In the genomic region with DNA sequence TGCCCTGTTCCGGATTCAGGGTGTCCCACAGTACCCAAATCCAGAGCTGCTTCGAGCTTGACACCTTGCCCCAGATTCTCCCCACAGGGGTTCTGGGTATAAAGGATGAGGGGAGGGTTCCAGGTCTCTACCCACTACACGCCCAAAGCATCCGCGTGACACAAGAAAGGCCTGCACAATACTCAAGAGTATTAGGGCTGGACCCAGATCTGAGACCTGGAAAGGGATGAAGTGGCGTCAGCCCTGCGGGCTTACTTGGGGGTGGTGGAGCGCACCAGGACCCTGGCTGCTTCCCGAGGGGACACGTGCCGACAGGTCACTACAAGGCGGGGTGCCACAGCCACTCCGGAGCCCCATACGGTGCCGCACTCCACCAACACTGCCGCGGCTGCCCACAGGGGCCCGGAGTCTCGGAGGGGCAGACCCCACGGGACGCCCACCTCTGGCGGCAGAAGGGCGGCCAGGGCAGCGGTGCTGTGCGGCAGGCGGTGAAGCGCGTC, we compare ENCODE assay signal across 8 cellular contexts. TPM values are rescaled to one million over a fixed set of nuclear protein-coding genes. Genes with fewer than 3 reads are reported as not detected.
A peak's percentile ranks its signal among the peaks of the same experiment; 100 is the strongest.
DNase-seq lines count a peak whose midpoint lies in the region; ATAC-seq and TF ChIP-seq lines count a peak whose summit lies in the region.

No MANE protein-coding gene starts in this region.

- H3K9me3 Mint-ChIP-seq in CD14-positive monocyte: no peaks in the 10 kb centered on the region
- no peaks in the 10 kb centered on the region for H3K9me3 Mint-ChIP-seq in nephron

- no peak for TF ChIP-seq CTCF in CD14-positive monocyte (IDR thresholded peaks at IDR 0.05)
- TF ChIP-seq CTCF in dorsolateral prefrontal cortex (IDR thresholded peaks at IDR 0.05 in 54 of 56, conservative IDR thresholded peaks at IDR 0.05 in 2 of 56; ENCODE audit: low read depth in 1 of 56, partially characterized antibody in 56 of 56): no peak
- no peak for TF ChIP-seq CTCF in nephron (IDR thresholded peaks at IDR 0.05; ENCODE audit: unreplicated experiment in 3 of 3)

- peaks cover 40% of the 10 kb centered on the region for H3K79me2 ChIP-seq in Karpas-422 (ENCODE audit: low read length)

- H2AFZ ChIP-seq in Karpas-422 (ENCODE audit: low read length): no peak overlapping the region; the same call in 1 of the 2 replicates

- no peaks in the 10 kb centered on the region for H4K20me1 ChIP-seq in Karpas-422 (ENCODE audit: insufficient read depth, low read depth, low read length)

- H3K4me3 Mint-ChIP-seq in CD14-positive monocyte: peak overlapping the region; percentile 86 to 92
- peak overlapping the region; percentile 84 to 91 (median 91) for H3K4me3 Mint-ChIP-seq in nephron

- H3K4me1 ChIP-seq in Karpas-422 (ENCODE audit: low read length): peaks cover 23% of the 10 kb centered on the region

- DNase-seq in CD14-positive monocyte (ENCODE audit: low spot score): no peak
- no peak for DNase-seq in Karpas-422
- DNase-seq in dorsolateral prefrontal cortex: peak in 2 of 10 donors; percentile 16 to 30
- DNase-seq in NCI-H774 (lab: John Stamatoyannopoulos, UW): no peak
- DNase-seq in erythroblast (lab: John Stamatoyannopoulos, UW): no peak
- no peak for DNase-seq in NCI-H1105 (lab: John Stamatoyannopoulos, UW)

- ATAC-seq in GM19463 (IDR thresholded peaks at IDR 0.05; ENCODE audit: unreplicated experiment): peak; percentile 2

- H3K27ac Mint-ChIP-seq in CD14-positive monocyte (peak overlapping the region in 1 of 7 donors; percentile 18), nephron (peak overlapping the region in 2 of 3 experiments; percentile 37 to 80)

- H3K4me3 ChIP-seq in Karpas-422 (ENCODE audit: low read length): peak overlapping the region; percentile 89
- peak overlapping the region; percentile 58 to 100 (median 83) for H3K4me3 ChIP-seq in dorsolateral prefrontal cortex

- H3K9me3 ChIP-seq in Karpas-422 (ENCODE audit: low read length): no peaks in the 10 kb centered on the region

- no peaks in the 10 kb centered on the region for H3K9me2 ChIP-seq in Karpas-422 (replicated peaks; ENCODE audit: insufficient read depth, low read length)

- H3K27ac ChIP-seq in Karpas-422 (ENCODE audit: low read length): peak overlapping the region; percentile 89
- H3K27ac ChIP-seq in dorsolateral prefrontal cortex: peak overlapping the region in 57 of 59 donors; percentile 23 to 98 (median 94)

- H3K4me1 Mint-ChIP-seq in CD14-positive monocyte (peaks cover 17% of the 10 kb centered on the region), nephron (peaks cover 28% of the 10 kb centered on the region)

- peaks cover 18 to 45% of the 10 kb centered on the region in 2 donors for H3K36me3 Mint-ChIP-seq in CD14-positive monocyte
- peaks cover 14% of the 10 kb centered on the region for H3K36me3 Mint-ChIP-seq in nephron (ENCODE audit: low read depth)

- peaks cover 5% of the 10 kb centered on the region; the same call in 1 of the 2 replicates for H3K36me3 ChIP-seq in Karpas-422 (ENCODE audit: insufficient read depth, low read length)

- peak overlapping the region; percentile 100 for H3K9ac ChIP-seq in Karpas-422 (ENCODE audit: low read length)

- intact Hi-C loops in CD14-positive monocyte (cut with micrococcal nuclease) (loop anchor here in 1 of 2 donors (10.0 kb wide), 1 partner anchor 260 kb away; a partner anchor contains a TSS), dorsolateral prefrontal cortex (cut with DNase I) (loop anchor here in 1 of 2 donors (5.0 to 10.0 kb wide), 2 partner anchors 90 to 217 kb away; a partner anchor contains a TSS)

- H3K27me3 Mint-ChIP-seq in CD14-positive monocyte (ENCODE audit: low read depth in 3 of 3) (peaks cover 0 to 3% (median 1%) of the 10 kb centered on the region in 3 donors), nephron (ENCODE audit: low read depth) (peaks cover 4% of the 10 kb centered on the region)

- H3K27me3 ChIP-seq in Karpas-422 (ENCODE audit: low read length) (no peaks in the 10 kb centered on the region), dorsolateral prefrontal cortex (no peaks in the 10 kb centered on the region)

- no peak for TF ChIP-seq POLR2A in erythroblast (IDR thresholded peaks at IDR 0.05; ENCODE audit: low read length)

- peak overlapping the region; percentile 100 for H3K4me2 ChIP-seq in Karpas-422 (ENCODE audit: low read depth, low read length, poor library complexity, severe bottlenecking)

RNA-seq across cellular contexts. Expression of a gene that starts 1.3 kb away (rescaled TPM):
- 10 to 100 TPM in 1 of 2 donors, 1 to 10 TPM in 1; 8.6 to 11.2 TPM for polyA plus RNA-seq in CD14-positive monocyte
- total RNA-seq in Karpas-422 (2014; rRNA removed; shearing (Covaris generic); ENCODE audit: low replicate concordance): 23.6 and 38.2 TPM in 2 replicates
- 10 to 100 TPM in 117 of 120 experiments, 1 to 10 TPM in 3; 8.9 to 21.6 (median 15.1) TPM for total RNA-seq in dorsolateral prefrontal cortex

RNA-seq across cellular contexts. Expression of a gene that starts 12.6 kb away (rescaled TPM):
- under 1 TPM; 0.28 to 0.41 TPM for polyA plus RNA-seq in CD14-positive monocyte
- 5.7 and 8.9 TPM in 2 replicates for total RNA-seq in Karpas-422 (2014; rRNA removed; shearing (Covaris generic); ENCODE audit: low replicate concordance)
- total RNA-seq in dorsolateral prefrontal cortex: 10 to 100 TPM in 50 of 120 experiments, 1 to 10 TPM in 70; 4.5 to 17.0 (median 9.4) TPM

RNA-seq across cellular contexts. Expression of a gene that starts 25.1 kb away (rescaled TPM):
- polyA plus RNA-seq in CD14-positive monocyte: 10 to 100 TPM; 36.7 to 47.5 TPM
- 49.6 and 78.9 TPM in 2 replicates for total RNA-seq in Karpas-422 (2014; rRNA removed; shearing (Covaris generic); ENCODE audit: low replicate concordance)
- total RNA-seq in dorsolateral prefrontal cortex: 100 to 1,000 TPM in 50 of 120 experiments, 10 to 100 TPM in 70; 68.3 to 142 (median 97.1) TPM
